Comparison of ENCODE assay signal across 1 cellular context in the genomic region with DNA sequence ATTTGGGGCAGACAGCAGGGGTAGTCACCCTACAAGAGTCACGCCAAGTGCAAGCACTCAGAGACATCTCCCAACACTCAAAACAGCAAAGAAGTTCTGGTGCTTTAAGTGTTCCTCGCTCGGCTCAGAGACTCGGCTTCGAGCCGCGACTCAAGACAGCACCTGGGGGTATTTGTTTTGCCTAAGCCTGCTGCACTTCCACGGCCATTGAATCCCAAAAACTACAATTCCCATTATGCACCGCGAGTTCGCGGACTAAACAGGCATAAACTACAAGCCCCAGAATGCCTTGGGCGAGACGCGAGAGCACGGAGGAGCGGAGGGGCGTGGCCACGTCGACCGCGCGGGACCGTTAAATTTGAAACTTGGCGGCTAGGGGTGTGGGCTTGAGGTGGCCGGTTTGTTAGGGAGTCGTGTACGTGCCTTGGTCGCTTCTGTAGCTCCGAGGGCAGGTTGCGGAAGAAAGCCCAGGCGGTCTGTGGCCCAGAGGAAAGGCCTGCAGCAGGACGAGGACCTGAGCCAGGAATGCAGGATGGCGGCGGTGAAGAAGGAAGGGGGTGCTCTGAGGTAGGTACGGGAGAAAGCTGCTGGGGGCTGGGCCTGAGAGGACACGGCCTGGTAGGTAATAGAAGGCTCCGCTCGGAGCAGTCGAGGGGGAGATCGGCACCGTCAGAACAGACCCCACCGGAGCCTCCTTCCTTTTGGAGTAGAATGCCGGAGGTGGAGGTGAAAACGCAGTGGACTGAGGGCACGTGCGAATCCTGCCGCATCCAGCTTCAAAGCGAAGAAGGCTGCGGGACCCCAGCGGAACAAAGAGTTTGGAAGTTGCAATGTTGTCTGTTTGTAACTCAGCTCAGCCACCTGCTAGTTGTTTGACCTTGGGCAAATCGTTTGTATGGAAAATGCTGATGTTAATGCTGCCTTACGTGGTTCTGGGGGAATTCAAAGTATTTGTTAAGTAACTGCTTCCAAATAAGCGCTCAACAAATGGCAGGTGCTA.
TF ChIP-seq lines count a peak whose summit lies in the region.

A gene with protein sequence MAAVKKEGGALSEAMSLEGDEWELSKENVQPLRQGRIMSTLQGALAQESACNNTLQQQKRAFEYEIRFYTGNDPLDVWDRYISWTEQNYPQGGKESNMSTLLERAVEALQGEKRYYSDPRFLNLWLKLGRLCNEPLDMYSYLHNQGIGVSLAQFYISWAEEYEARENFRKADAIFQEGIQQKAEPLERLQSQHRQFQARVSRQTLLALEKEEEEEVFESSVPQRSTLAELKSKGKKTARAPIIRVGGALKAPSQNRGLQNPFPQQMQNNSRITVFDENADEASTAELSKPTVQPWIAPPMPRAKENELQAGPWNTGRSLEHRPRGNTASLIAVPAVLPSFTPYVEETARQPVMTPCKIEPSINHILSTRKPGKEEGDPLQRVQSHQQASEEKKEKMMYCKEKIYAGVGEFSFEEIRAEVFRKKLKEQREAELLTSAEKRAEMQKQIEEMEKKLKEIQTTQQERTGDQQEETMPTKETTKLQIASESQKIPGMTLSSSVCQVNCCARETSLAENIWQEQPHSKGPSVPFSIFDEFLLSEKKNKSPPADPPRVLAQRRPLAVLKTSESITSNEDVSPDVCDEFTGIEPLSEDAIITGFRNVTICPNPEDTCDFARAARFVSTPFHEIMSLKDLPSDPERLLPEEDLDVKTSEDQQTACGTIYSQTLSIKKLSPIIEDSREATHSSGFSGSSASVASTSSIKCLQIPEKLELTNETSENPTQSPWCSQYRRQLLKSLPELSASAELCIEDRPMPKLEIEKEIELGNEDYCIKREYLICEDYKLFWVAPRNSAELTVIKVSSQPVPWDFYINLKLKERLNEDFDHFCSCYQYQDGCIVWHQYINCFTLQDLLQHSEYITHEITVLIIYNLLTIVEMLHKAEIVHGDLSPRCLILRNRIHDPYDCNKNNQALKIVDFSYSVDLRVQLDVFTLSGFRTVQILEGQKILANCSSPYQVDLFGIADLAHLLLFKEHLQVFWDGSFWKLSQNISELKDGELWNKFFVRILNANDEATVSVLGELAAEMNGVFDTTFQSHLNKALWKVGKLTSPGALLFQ (plus strand): TSS at position 381 of the 1,000 bp plus-strand sequence. CDS start 152 bp downstream, at position 533.

TF ChIP-seq in HepG2, 621 proteins besides CTCF, POLR2A, EP300 and RAD21 (continued from another document and continues in another):
- TF ChIP-seq, protein P1, sequence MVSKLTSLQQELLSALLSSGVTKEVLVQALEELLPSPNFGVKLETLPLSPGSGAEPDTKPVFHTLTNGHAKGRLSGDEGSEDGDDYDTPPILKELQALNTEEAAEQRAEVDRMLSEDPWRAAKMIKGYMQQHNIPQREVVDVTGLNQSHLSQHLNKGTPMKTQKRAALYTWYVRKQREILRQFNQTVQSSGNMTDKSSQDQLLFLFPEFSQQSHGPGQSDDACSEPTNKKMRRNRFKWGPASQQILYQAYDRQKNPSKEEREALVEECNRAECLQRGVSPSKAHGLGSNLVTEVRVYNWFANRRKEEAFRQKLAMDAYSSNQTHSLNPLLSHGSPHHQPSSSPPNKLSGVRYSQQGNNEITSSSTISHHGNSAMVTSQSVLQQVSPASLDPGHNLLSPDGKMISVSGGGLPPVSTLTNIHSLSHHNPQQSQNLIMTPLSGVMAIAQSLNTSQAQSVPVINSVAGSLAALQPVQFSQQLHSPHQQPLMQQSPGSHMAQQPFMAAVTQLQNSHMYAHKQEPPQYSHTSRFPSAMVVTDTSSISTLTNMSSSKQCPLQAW (CRISPR knock-in tag; IDR thresholded peaks at IDR 0.05), result peak; percentile 96
- TF ChIP-seq RFX5 (IDR thresholded peaks at IDR 0.05; ENCODE audit: low read depth, low read length) (no peak), NFATC3 (CRISPR knock-in tag; IDR thresholded peaks at IDR 0.05) (no peak), RBAK (CRISPR knock-in tag; IDR thresholded peaks at IDR 0.05) (peak; percentile 98), ZNF558 (CRISPR knock-in tag; IDR thresholded peaks at IDR 0.05; ENCODE audit: borderline replicate concordance) (0 out of 2 replicates have a peak, but pooled peaks have one; percentile 48), ZNF652 (CRISPR knock-in tag; IDR thresholded peaks at IDR 0.05; ENCODE audit: borderline replicate concordance, low read depth) (no peak), ZKSCAN8 (CRISPR knock-in tag; IDR thresholded peaks at IDR 0.05; ENCODE audit: borderline replicate concordance) (peak; percentile 42; the same call in 1 of the 2 replicates), MIER3 (CRISPR knock-in tag; IDR thresholded peaks at IDR 0.05; ENCODE audit: borderline replicate concordance) (peak; percentile 81; the same call in 1 of the 2 replicates), MAFF (IDR thresholded peaks at IDR 0.05; ENCODE audit: low read depth, low read length) (0 out of 2 replicates have a peak, but pooled peaks have one; percentile 4), NRL (CRISPR knock-in tag; IDR thresholded peaks at IDR 0.05; ENCODE audit: borderline replicate concordance) (no peak; the same call in 1 of the 2 replicates), SIN3B (IDR thresholded peaks at IDR 0.05; ENCODE audit: low read length) (peak; percentile 97), ZNF468 (CRISPR knock-in tag; IDR thresholded peaks at IDR 0.05) (no peak; the same call in 1 of the 2 replicates), RBM22 (optimal IDR thresholded peaks at IDR 0.05; ENCODE audit: low read length) (no peak), PHF20 (CRISPR knock-in tag; IDR thresholded peaks at IDR 0.05) (peak; percentile 63; the same call in 1 of the 2 replicates), ZNF891 (CRISPR knock-in tag; IDR thresholded peaks at IDR 0.05) (no peak), ZNF256 (CRISPR knock-in tag; conservative IDR thresholded peaks at IDR 0.05) (no peak; the same call in 1 of the 2 replicates), ZNF510 (CRISPR knock-in tag; IDR thresholded peaks at IDR 0.05; ENCODE audit: low read depth) (peak; percentile 89; the same call in 1 of the 2 replicates), ZNF225 (CRISPR knock-in tag; IDR thresholded peaks at IDR 0.05) (no peak; the same call in 1 of the 2 replicates), IKZF1 (IDR thresholded peaks at IDR 0.05) (no peak), MAF1 (CRISPR knock-in tag; IDR thresholded peaks at IDR 0.05; ENCODE audit: borderline replicate concordance) (0 out of 2 replicates have a peak, but pooled peaks have one; percentile 81), DMTF1 (CRISPR knock-in tag; IDR thresholded peaks at IDR 0.05) (no peak), SKI (IDR thresholded peaks at IDR 0.05; ENCODE audit: partially characterized antibody) (no peak), ZNF567 (CRISPR knock-in tag; IDR thresholded peaks at IDR 0.05; ENCODE audit: borderline replicate concordance) (peak; percentile 80; the same call in 1 of the 2 replicates), ZNF674 (CRISPR knock-in tag; IDR thresholded peaks at IDR 0.05; ENCODE audit: low read depth) (no peak), U2AF1 (optimal IDR thresholded peaks at IDR 0.05; ENCODE audit: low read depth, low read length) (no peak), ZNF253 (CRISPR knock-in tag; IDR thresholded peaks at IDR 0.05; ENCODE audit: borderline replicate concordance) (peak; percentile 88; the same call in 1 of the 2 replicates), SNRNP70 (IDR thresholded peaks at IDR 0.05; ENCODE audit: low read depth, low read length) (no peak), CREBL2 (CRISPR knock-in tag; IDR thresholded peaks at IDR 0.05; ENCODE audit: borderline replicate concordance) (no peak), REPIN1 (CRISPR knock-in tag; IDR thresholded peaks at IDR 0.05; ENCODE audit: borderline replicate concordance, low read depth) (peak; percentile 85), ZKSCAN1 (IDR thresholded peaks at IDR 0.05; ENCODE audit: low read length) (0 out of 2 replicates have a peak, but pooled peaks have one; percentile 11), IRF9 (CRISPR knock-in tag; IDR thresholded peaks at IDR 0.05; ENCODE audit: borderline replicate concordance) (peak; percentile 92), MXD1 (CRISPR knock-in tag; IDR thresholded peaks at IDR 0.05) (peak; percentile 74; the same call in 1 of the 2 replicates), ASH2L (IDR thresholded peaks at IDR 0.05; ENCODE audit: insufficient read length, low read depth, low read length) (no peak)
- TF ChIP-seq, protein P2, sequence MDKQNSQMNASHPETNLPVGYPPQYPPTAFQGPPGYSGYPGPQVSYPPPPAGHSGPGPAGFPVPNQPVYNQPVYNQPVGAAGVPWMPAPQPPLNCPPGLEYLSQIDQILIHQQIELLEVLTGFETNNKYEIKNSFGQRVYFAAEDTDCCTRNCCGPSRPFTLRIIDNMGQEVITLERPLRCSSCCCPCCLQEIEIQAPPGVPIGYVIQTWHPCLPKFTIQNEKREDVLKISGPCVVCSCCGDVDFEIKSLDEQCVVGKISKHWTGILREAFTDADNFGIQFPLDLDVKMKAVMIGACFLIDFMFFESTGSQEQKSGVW (CRISPR knock-in tag; IDR thresholded peaks at IDR 0.05; ENCODE audit: borderline replicate concordance), result no peak
- TF ChIP-seq, protein P3, sequence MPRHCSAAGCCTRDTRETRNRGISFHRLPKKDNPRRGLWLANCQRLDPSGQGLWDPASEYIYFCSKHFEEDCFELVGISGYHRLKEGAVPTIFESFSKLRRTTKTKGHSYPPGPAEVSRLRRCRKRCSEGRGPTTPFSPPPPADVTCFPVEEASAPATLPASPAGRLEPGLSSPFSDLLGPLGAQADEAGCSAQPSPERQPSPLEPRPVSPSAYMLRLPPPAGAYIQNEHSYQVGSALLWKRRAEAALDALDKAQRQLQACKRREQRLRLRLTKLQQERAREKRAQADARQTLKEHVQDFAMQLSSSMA (CRISPR knock-in tag; IDR thresholded peaks at IDR 0.05), result no peak
- TF ChIP-seq, protein P4, sequence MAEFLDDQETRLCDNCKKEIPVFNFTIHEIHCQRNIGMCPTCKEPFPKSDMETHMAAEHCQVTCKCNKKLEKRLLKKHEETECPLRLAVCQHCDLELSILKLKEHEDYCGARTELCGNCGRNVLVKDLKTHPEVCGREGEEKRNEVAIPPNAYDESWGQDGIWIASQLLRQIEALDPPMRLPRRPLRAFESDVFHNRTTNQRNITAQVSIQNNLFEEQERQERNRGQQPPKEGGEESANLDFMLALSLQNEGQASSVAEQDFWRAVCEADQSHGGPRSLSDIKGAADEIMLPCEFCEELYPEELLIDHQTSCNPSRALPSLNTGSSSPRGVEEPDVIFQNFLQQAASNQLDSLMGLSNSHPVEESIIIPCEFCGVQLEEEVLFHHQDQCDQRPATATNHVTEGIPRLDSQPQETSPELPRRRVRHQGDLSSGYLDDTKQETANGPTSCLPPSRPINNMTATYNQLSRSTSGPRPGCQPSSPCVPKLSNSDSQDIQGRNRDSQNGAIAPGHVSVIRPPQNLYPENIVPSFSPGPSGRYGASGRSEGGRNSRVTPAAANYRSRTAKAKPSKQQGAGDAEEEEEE (CRISPR knock-in tag; IDR thresholded peaks at IDR 0.05; ENCODE audit: borderline replicate concordance), result peak; percentile 61; the same call in 1 of the 2 replicates
- TF ChIP-seq, protein P5, sequence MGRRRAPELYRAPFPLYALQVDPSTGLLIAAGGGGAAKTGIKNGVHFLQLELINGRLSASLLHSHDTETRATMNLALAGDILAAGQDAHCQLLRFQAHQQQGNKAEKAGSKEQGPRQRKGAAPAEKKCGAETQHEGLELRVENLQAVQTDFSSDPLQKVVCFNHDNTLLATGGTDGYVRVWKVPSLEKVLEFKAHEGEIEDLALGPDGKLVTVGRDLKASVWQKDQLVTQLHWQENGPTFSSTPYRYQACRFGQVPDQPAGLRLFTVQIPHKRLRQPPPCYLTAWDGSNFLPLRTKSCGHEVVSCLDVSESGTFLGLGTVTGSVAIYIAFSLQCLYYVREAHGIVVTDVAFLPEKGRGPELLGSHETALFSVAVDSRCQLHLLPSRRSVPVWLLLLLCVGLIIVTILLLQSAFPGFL (CRISPR knock-in tag; IDR thresholded peaks at IDR 0.05), result no peak
- TF ChIP-seq, protein P6, sequence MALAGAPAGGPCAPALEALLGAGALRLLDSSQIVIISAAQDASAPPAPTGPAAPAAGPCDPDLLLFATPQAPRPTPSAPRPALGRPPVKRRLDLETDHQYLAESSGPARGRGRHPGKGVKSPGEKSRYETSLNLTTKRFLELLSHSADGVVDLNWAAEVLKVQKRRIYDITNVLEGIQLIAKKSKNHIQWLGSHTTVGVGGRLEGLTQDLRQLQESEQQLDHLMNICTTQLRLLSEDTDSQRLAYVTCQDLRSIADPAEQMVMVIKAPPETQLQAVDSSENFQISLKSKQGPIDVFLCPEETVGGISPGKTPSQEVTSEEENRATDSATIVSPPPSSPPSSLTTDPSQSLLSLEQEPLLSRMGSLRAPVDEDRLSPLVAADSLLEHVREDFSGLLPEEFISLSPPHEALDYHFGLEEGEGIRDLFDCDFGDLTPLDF (CRISPR knock-in tag; IDR thresholded peaks at IDR 0.05), result peak; percentile 99
